13 cellular contexts compared by ENCODE assay signal in genomic region chr6:45965787-45966186, GRCh38. TPM values are rescaled to one million over a fixed set of nuclear protein-coding genes. Genes with fewer than 3 reads are reported as not detected.
A peak's percentile ranks its signal among the peaks of the same experiment; 100 is the strongest.
DNase-seq lines count a peak whose midpoint lies in the region; ATAC-seq and TF ChIP-seq lines count a peak whose summit lies in the region.
"Had no signal": no experiment of that assay in that cellular context is flagged by ENCODE, and none has a peak within 500 bp of the region (broad histone marks: within the 10 kb centered on the region; RNA-seq: fewer than 3 reads in every experiment).

No MANE protein-coding gene starts in this region.

- H3K4me3 ChIP-seq in heart right ventricle (no peak overlapping the region), right cardiac atrium (ENCODE audit: low read length) (no peak overlapping the region), astrocyte of the cerebellum (ENCODE audit: low read depth, low read length) (no peak overlapping the region), thyroid gland (replicated peaks in 1 of 3) (no peak overlapping the region), transverse colon (no peak overlapping the region)
- H3K4me3 ChIP-seq: upper lobe of left lung had no signal

- in situ Hi-C loops in astrocyte of the cerebellum (cut with HindIII; ENCODE audit: low sequenced_read_pairs) = no loop called here
- in situ Hi-C loops in transverse colon (cut with MboI; ENCODE audit: low pct_ligation_motif_present in 1 of 4, low pct_unique_long_range_greater_than_20kb in 1 of 4, low sequenced_read_pairs in 3 of 4) = no loop called here

- no peak overlapping the region for H3K27ac Mint-ChIP-seq in T-cell
- H3K27ac Mint-ChIP-seq: effector memory CD8-positive, alpha-beta T cell had no signal

- H3K27ac ChIP-seq in heart right ventricle (peak overlapping the region in 8 of 10 donors; percentile 1 to 94 (median 57)), right cardiac atrium (ENCODE audit: low read length) (no peak overlapping the region), thyroid gland (peak overlapping the region in 2 of 3 donors; percentile 73 to 86), transverse colon (peak overlapping the region in 1 of 4 donors; percentile 43)
- H3K27ac ChIP-seq: upper lobe of left lung, VCaP had no signal

- TF ChIP-seq CTCF in heart right ventricle (IDR thresholded peaks at IDR 0.05) (no peak), astrocyte of the cerebellum (IDR thresholded peaks at IDR 0.05; ENCODE audit: low read depth, low read length, missing control alignments) (no peak), thyroid gland (IDR thresholded peaks at IDR 0.05) (no peak), transverse colon (IDR thresholded peaks at IDR 0.05) (no peak)

- H3K36me3 Mint-ChIP-seq in T-cell = peaks cover 20% of the 10 kb centered on the region

- H3K36me3 ChIP-seq in heart right ventricle (peaks cover 0 to 7% (median 0%) of the 10 kb centered on the region in 9 donors), thyroid gland (no peaks in the 10 kb centered on the region), transverse colon (no peaks in the 10 kb centered on the region)
- H3K36me3 ChIP-seq: upper lobe of left lung had no signal

- 65 to 68% methylated on average over 1 of the region's 1 CpG for WGBS in heart right ventricle, 2 donors
- 59% methylated on average over 1 of the region's 1 CpG for WGBS in right cardiac atrium
- 98 to 100% methylated on average over 1 of the region's 1 CpG for WGBS in thyroid gland, 2 donors
- WGBS in transverse colon (ENCODE audit: low coverage in 1 of 2), 2 donors = 91% methylated on average over 1 of the region's 1 CpG

- H3K9me3 Mint-ChIP-seq in T-cell = peaks cover 4 to 10% (median 5%) of the 10 kb centered on the region in 3 donors
- H3K9me3 Mint-ChIP-seq: effector memory CD8-positive, alpha-beta T cell had no signal

- CTCF ChIA-PET in T-cell (lab: Charles Lee) = no interaction called here

- ATAC-seq in heart right ventricle = no peak
- ATAC-seq in right cardiac atrium = no peak
- ATAC-seq in T-cell (replicated peaks in 1 of 4) = no peak
- ATAC-seq: effector memory CD8-positive, alpha-beta T cell had no signal

- TF ChIP-seq EP300 in transverse colon (IDR thresholded peaks at IDR 0.05; ENCODE audit: low read depth) = no peak

- H3K9me3 ChIP-seq in heart right ventricle (peaks cover 0 to 13% (median 0%) of the 10 kb centered on the region in 11 donors), right cardiac atrium (ENCODE audit: control insufficient read depth, low read length) (no peaks in the 10 kb centered on the region), thyroid gland (no peaks in the 10 kb centered on the region), transverse colon (peaks cover 0 to 4% of the 10 kb centered on the region in 2 donors)

- intact Hi-C loops in heart right ventricle (cut with DNase I) (loop anchor here in 1 of 10 donors (5.0 kb wide), 1 partner anchor 52 kb away; the partner anchor contains the start of gene CLIC5), right cardiac atrium (cut with DNase I) (no loop called here), thyroid gland (cut with DNase I) (no loop called here), transverse colon (cut with DNase I; ENCODE audit: low total_unique reads) (no loop called here)

- TF ChIP-seq POLR2A in thyroid gland (IDR thresholded peaks at IDR 0.05) (no peak), transverse colon (IDR thresholded peaks at IDR 0.05) (no peak)

- POLR2A ChIA-PET in T-cell (lab: Charles Lee) = no interaction called here

- DNase-seq in heart right ventricle = no peak
- DNase-seq in right cardiac atrium = no peak
- peak; percentile 34 for DNase-seq in astrocyte of the cerebellum (ENCODE audit: low read depth)
- DNase-seq in iPS-NIHi7 (ENCODE audit: extremely low spot score) = peak; percentile 21
- DNase-seq in thyroid gland = no peak
- DNase-seq in T-cell = no peak
- DNase-seq in NAMALWA (ENCODE audit: low spot score) = no peak
- DNase-seq in transverse colon = no peak
- DNase-seq: effector memory CD8-positive, alpha-beta T cell; SHP77 treated with DMSO at 0.1 percent for 48 hours; upper lobe of left lung had no signal

- H3K27me3 Mint-ChIP-seq in T-cell = no peaks in the 10 kb centered on the region
- H3K27me3 Mint-ChIP-seq: effector memory CD8-positive, alpha-beta T cell had no signal

- H3K4me1 Mint-ChIP-seq in T-cell = peaks cover 8 to 17% (median 10%) of the 10 kb centered on the region in 3 donors

- H3K27me3 ChIP-seq in heart right ventricle (no peaks in the 10 kb centered on the region), right cardiac atrium (ENCODE audit: control insufficient read depth, insufficient read depth) (no peaks in the 10 kb centered on the region), thyroid gland (no peaks in the 10 kb centered on the region), transverse colon (no peaks in the 10 kb centered on the region)
- H3K27me3 ChIP-seq: upper lobe of left lung had no signal

- H3K4me3 Mint-ChIP-seq in T-cell = no peak overlapping the region
- H3K4me3 Mint-ChIP-seq: effector memory CD8-positive, alpha-beta T cell had no signal

- H3K4me1 ChIP-seq in heart right ventricle (peaks cover 13 to 87% (median 70%) of the 10 kb centered on the region in 9 donors), right cardiac atrium (ENCODE audit: control insufficient read depth, insufficient read depth, low read length) (peaks cover 16% of the 10 kb centered on the region), thyroid gland (peaks cover 34 to 55% of the 10 kb centered on the region in 2 donors), transverse colon (peaks cover 0 to 40% (median 12%) of the 10 kb centered on the region in 4 donors)

RNA-seq across cellular contexts. Expression of gene CLIC5, which starts 49.9 kb away (rescaled TPM):
- 100 to 1,000 TPM; 263 to 372 (median 332) TPM for total RNA-seq in heart right ventricle
- polyA plus RNA-seq in heart right ventricle = 10 to 100 TPM; 28.1 to 53.6 TPM
- 100 to 1,000 TPM; 115 to 150 (median 124) TPM for total RNA-seq in right cardiac atrium
- 60.5 TPM for polyA plus RNA-seq in right cardiac atrium
- total RNA-seq in thyroid gland = 10 to 100 TPM; 10.5 to 15.5 (median 11.7) TPM
- total RNA-seq in T-cell = 10 to 100 TPM in 1 of 5 donors, 1 to 10 TPM in 4; 3.8 to 17.8 (median 7.1) TPM
- 100 to 1,000 TPM in 3 of 4 donors, 1 to 10 TPM in 1; 5.0 to 222 (median 149) TPM for total RNA-seq in transverse colon
- polyA plus RNA-seq: AG04450 had no signal

Comparison
In these comparisons a context has a peak if more than half of its experiments do, and no peak if none do; other contexts are left out.
1. DNase-seq: peak in astrocyte of the cerebellum (single experiment) and iPS-NIHi7 (single experiment); none in heart right ventricle (0 of 2), right cardiac atrium (0 of 3), thyroid gland (0 of 2), T-cell (0 of 34), NAMALWA (single experiment) and transverse colon (single experiment).